In genomic region chr16:88772871-88773811, GRCh38 we compare ENCODE assay signal across 10 cellular contexts. TPM values are rescaled to one million over a fixed set of nuclear protein-coding genes. Genes with fewer than 3 reads are reported as not detected.
A peak's percentile ranks its signal among the peaks of the same experiment; 100 is the strongest.
DNase-seq lines count a peak whose midpoint lies in the region; TF ChIP-seq lines count a peak whose summit lies in the region.
"Had no signal": no experiment of that assay in that cellular context is flagged by ENCODE, and none has a peak within 500 bp of the region (broad histone marks: within the 10 kb centered on the region; RNA-seq: fewer than 3 reads in every experiment).

No MANE protein-coding gene starts in this region.

- H3K4me1 Mint-ChIP-seq in immature natural killer cell: peaks cover 35 to 39% of the 10 kb centered on the region in 2 donors

- peaks cover 0 to 3% (median 0%) of the 10 kb centered on the region in 3 donors for H3K27me3 Mint-ChIP-seq in immature natural killer cell (ENCODE audit: low read depth in 3 of 3)
- H3K27me3 Mint-ChIP-seq: naive thymus-derived CD8-positive, alpha-beta T cell had no signal

- DNase-seq in DMS 273 (lab: John Stamatoyannopoulos, UW; ENCODE audit: unreplicated experiment) (peak; percentile 97), RPMI7951 (ENCODE audit: low read depth) (peak; percentile 82), fibroblast of the aortic adventitia (ENCODE audit: low read depth) (peak; percentile 86), retina (peak; percentile 80), HuH-7.5 (ENCODE audit: low spot score) (no peak), DMS53 treated with DMSO at 0.1 percent for 48 hours (lab: John Stamatoyannopoulos, UW; ENCODE audit: unreplicated experiment) (no peak), immature natural killer cell (no peak), putamen (ENCODE audit: low spot score) (no peak)
- DNase-seq: activated naive CD4-positive, alpha-beta T cell; naive thymus-derived CD8-positive, alpha-beta T cell had no signal

- H3K9me3 Mint-ChIP-seq in immature natural killer cell: no peaks in the 10 kb centered on the region
- H3K9me3 Mint-ChIP-seq: naive thymus-derived CD8-positive, alpha-beta T cell had no signal

- H3K4me3 Mint-ChIP-seq in immature natural killer cell: no peak overlapping the region
- H3K4me3 Mint-ChIP-seq: naive thymus-derived CD8-positive, alpha-beta T cell had no signal

- H3K4me3 ChIP-seq in fibroblast of the aortic adventitia (ENCODE audit: low read depth, low read length): no peak overlapping the region

- no peak for TF ChIP-seq CTCF in fibroblast of the aortic adventitia (IDR thresholded peaks at IDR 0.05; ENCODE audit: insufficient read depth, low read length)

- no peaks in the 10 kb centered on the region for H3K36me3 Mint-ChIP-seq in immature natural killer cell
- H3K36me3 Mint-ChIP-seq: naive thymus-derived CD8-positive, alpha-beta T cell had no signal

- H3K27ac Mint-ChIP-seq in immature natural killer cell: peak overlapping the region in 1 of 6 donors; percentile 42

RNA-seq across cellular contexts. Expression of gene PIEZO1, which starts 11.9 kb away (rescaled TPM):
- 76.4 and 91.5 TPM in 2 replicates for total RNA-seq in RPMI7951 (2014; rRNA removed; shearing (Covaris generic))
- 143 and 150 TPM in 2 replicates for total RNA-seq in fibroblast of the aortic adventitia (ENCODE audit: low replicate concordance)
- 10 to 100 TPM in 2 of 3 donors, 1 to 10 TPM in 1; 5.2 to 41.2 (median 13.1) TPM for polyA plus RNA-seq in immature natural killer cell

RNA-seq across cellular contexts. Expression of gene CDT1, which starts 30.4 kb away (rescaled TPM):
- 32.2 and 35.2 TPM in 2 replicates for total RNA-seq in RPMI7951 (2014; rRNA removed; shearing (Covaris generic))
- total RNA-seq in fibroblast of the aortic adventitia (ENCODE audit: low replicate concordance): 0.82 and 26.8 TPM in 2 replicates
- 1 to 10 TPM in 2 of 3 donors, not detected in 1; 1.3 to 3.1 TPM for polyA plus RNA-seq in immature natural killer cell

RNA-seq across cellular contexts. Expression of gene APRT, which starts 38.6 kb away (rescaled TPM):
- 122 and 184 TPM in 2 replicates for total RNA-seq in RPMI7951 (2014; rRNA removed; shearing (Covaris generic))
- 54.0 and 73.8 TPM in 2 replicates for total RNA-seq in fibroblast of the aortic adventitia (ENCODE audit: low replicate concordance)
- polyA plus RNA-seq in immature natural killer cell: 100 to 1,000 TPM; 432 to 476 (median 450) TPM

Comparison
In these comparisons a context has a peak if more than half of its experiments do, and no peak if none do; other contexts are left out.
1. DNase-seq: peak in DMS 273 (single experiment), RPMI7951 (single experiment), fibroblast of the aortic adventitia (single experiment) and retina (single experiment); none in HuH-7.5 (single experiment), DMS53 treated with DMSO at 0.1 percent for 48 hours (single experiment), immature natural killer cell (0 of 3) and putamen (single experiment).